8 cellular contexts compared by ENCODE assay signal in genomic region chr9:113875917-113876805, GRCh38. TPM values are rescaled to one million over a fixed set of nuclear protein-coding genes. Genes with fewer than 3 reads are reported as not detected.
A peak's percentile ranks its signal among the peaks of the same experiment; 100 is the strongest.
DNase-seq lines count a peak whose midpoint lies in the region; ATAC-seq and TF ChIP-seq lines count a peak whose summit lies in the region.

A gene with protein sequence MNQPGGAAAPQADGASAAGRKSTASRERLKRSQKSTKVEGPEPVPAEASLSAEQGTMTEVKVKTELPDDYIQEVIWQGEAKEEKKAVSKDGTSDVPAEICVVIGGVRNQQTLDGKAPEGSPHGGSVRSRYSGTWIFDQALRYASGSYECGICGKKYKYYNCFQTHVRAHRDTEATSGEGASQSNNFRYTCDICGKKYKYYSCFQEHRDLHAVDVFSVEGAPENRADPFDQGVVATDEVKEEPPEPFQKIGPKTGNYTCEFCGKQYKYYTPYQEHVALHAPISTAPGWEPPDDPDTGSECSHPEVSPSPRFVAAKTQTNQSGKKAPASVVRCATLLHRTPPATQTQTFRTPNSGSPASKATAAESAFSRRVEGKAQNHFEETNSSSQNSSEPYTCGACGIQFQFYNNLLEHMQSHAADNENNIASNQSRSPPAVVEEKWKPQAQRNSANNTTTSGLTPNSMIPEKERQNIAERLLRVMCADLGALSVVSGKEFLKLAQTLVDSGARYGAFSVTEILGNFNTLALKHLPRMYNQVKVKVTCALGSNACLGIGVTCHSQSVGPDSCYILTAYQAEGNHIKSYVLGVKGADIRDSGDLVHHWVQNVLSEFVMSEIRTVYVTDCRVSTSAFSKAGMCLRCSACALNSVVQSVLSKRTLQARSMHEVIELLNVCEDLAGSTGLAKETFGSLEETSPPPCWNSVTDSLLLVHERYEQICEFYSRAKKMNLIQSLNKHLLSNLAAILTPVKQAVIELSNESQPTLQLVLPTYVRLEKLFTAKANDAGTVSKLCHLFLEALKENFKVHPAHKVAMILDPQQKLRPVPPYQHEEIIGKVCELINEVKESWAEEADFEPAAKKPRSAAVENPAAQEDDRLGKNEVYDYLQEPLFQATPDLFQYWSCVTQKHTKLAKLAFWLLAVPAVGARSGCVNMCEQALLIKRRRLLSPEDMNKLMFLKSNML (plus strand): TSS chr9:113876309. CDS start chr9:113876381, 72 bp downstream.

- H3K9me3 Mint-ChIP-seq in CD8-positive, alpha-beta memory T cell, result no peaks in the 10 kb centered on the region
- no peaks in the 10 kb centered on the region for H3K9me3 Mint-ChIP-seq in immature natural killer cell

- TF ChIP-seq POLR2A in Peyer's patch (IDR thresholded peaks at IDR 0.05) (no peak), breast epithelium (IDR thresholded peaks at IDR 0.05) (no peak)

- no peaks in the 10 kb centered on the region for H3K9me3 ChIP-seq in CD8-positive, alpha-beta memory T cell (ENCODE audit: low read length)
- H3K9me3 ChIP-seq in Peyer's patch (no peaks in the 10 kb centered on the region), breast epithelium (no peaks in the 10 kb centered on the region)

- H3K4me1 ChIP-seq in CD8-positive, alpha-beta memory T cell (ENCODE audit: insufficient read depth, low read length), result no peaks in the 10 kb centered on the region
- H3K4me1 ChIP-seq in Peyer's patch, result no peaks in the 10 kb centered on the region
- H3K4me1 ChIP-seq in breast epithelium, result peaks cover 0 to 3% of the 10 kb centered on the region in 2 donors

- peaks cover 6 to 16% (median 9%) of the 10 kb centered on the region in 3 donors for H3K4me1 Mint-ChIP-seq in CD8-positive, alpha-beta memory T cell
- peaks cover 11 to 27% of the 10 kb centered on the region in 2 donors for H3K4me1 Mint-ChIP-seq in immature natural killer cell

- POLR2A ChIA-PET in CD8-positive, alpha-beta memory T cell (lab: Charles Lee), result no interaction called here

- CTCF ChIA-PET in CD8-positive, alpha-beta memory T cell (lab: Charles Lee), result interaction anchor here (0.7 to 1.4 kb wide), 2 partner anchors 9 to 262 kb away, joined by 3 to 5 read pairs; no protein-coding TSS in a partner anchor

- H3K36me3 Mint-ChIP-seq in CD8-positive, alpha-beta memory T cell, result peaks cover 0 to 2% (median 0%) of the 10 kb centered on the region in 3 donors
- H3K36me3 Mint-ChIP-seq in immature natural killer cell, result no peaks in the 10 kb centered on the region

- peak in 1 of 5 donors; percentile 1 for DNase-seq in CD8-positive, alpha-beta memory T cell
- peak; percentile 78 for DNase-seq in GM20000 (ENCODE audit: low spot score)
- DNase-seq in Peyer's patch, result peak in 2 of 3 donors; percentile 53
- no peak for DNase-seq in breast epithelium (ENCODE audit: low spot score in 2 of 2)
- DNase-seq in immature natural killer cell, result peak; percentile 19 to 36 (median 30)
- no peak for DNase-seq in midbrain (lab: John Stamatoyannopoulos, UW)

- TF ChIP-seq CTCF in GM20000 (IDR thresholded peaks at IDR 0.05; ENCODE audit: extremely low read depth, missing control alignments) (no peak), Peyer's patch (IDR thresholded peaks at IDR 0.05) (no peak), breast epithelium (IDR thresholded peaks at IDR 0.05) (no peak)

- no peak within 1 kb of the TSS for H3K27ac ChIP-seq in CD8-positive, alpha-beta memory T cell (ENCODE audit: low read depth, low read length)
- peak within 1 kb of the TSS in 3 of 4 donors; percentile 63 to 78 (median 72) for H3K27ac ChIP-seq in Peyer's patch
- peak within 1 kb of the TSS; percentile 83 to 91 for H3K27ac ChIP-seq in breast epithelium
- peak within 1 kb of the TSS; percentile 37 to 93 (median 84) for H3K27ac ChIP-seq in skin epidermis

- no peak for ATAC-seq in HG02571 (IDR thresholded peaks at IDR 0.05; ENCODE audit: unreplicated experiment)

- H3K27ac Mint-ChIP-seq in CD8-positive, alpha-beta memory T cell, result peak within 1 kb of the TSS in 5 of 8 donors; percentile 26 to 86 (median 82)
- peak within 1 kb of the TSS in 5 of 6 donors; percentile 77 to 93 (median 83) for H3K27ac Mint-ChIP-seq in immature natural killer cell

- intact Hi-C loops in breast epithelium (cut with DNase I; ENCODE audit: low total_unique reads), result loop anchor here (2.0 kb wide), 1 partner anchor 195 kb away; no protein-coding TSS in a partner anchor

- peak within 1 kb of the TSS; percentile 39 for H3K4me3 ChIP-seq in CD8-positive, alpha-beta memory T cell (ENCODE audit: low read length)
- H3K4me3 ChIP-seq in Peyer's patch (peak within 1 kb of the TSS; percentile 63 to 98 (median 82)), breast epithelium (peak within 1 kb of the TSS; percentile 95 to 100 (median 96)), skin epidermis (peak within 1 kb of the TSS; percentile 67 to 95 (median 87))

- H3K27me3 Mint-ChIP-seq in CD8-positive, alpha-beta memory T cell, result peaks cover 9 to 33% of the 10 kb centered on the region in 2 donors
- H3K27me3 Mint-ChIP-seq in immature natural killer cell (ENCODE audit: low read depth in 3 of 3), result peaks cover 0 to 2% (median 1%) of the 10 kb centered on the region in 3 donors

- H3K27me3 ChIP-seq in CD8-positive, alpha-beta memory T cell (ENCODE audit: insufficient read depth, low read length, poor library complexity, severe bottlenecking), result no peaks in the 10 kb centered on the region
- no peaks in the 10 kb centered on the region for H3K27me3 ChIP-seq in Peyer's patch
- no peaks in the 10 kb centered on the region for H3K27me3 ChIP-seq in breast epithelium

- H3K4me3 Mint-ChIP-seq in CD8-positive, alpha-beta memory T cell, result peak within 1 kb of the TSS; percentile 90 to 95 (median 92)
- peak within 1 kb of the TSS; percentile 94 to 100 (median 95) for H3K4me3 Mint-ChIP-seq in immature natural killer cell

- H3K36me3 ChIP-seq in CD8-positive, alpha-beta memory T cell (ENCODE audit: insufficient read depth, low read length), result no peaks in the 10 kb centered on the region
- H3K36me3 ChIP-seq in Peyer's patch, result no peaks in the 10 kb centered on the region
- H3K36me3 ChIP-seq in breast epithelium, result no peaks in the 10 kb centered on the region

RNA-seq across cellular contexts. Expression of the gene that starts here (rescaled TPM):
- under 1 TPM; 0.55 to 0.57 TPM for total RNA-seq in CD8-positive, alpha-beta memory T cell
- 1.2 TPM for polyA plus RNA-seq in CD8-positive, alpha-beta memory T cell
- total RNA-seq in Peyer's patch (10 to 100 TPM in 1 of 4 donors, 1 to 10 TPM in 3; 2.8 to 26.4 (median 4.1) TPM), breast epithelium (10 to 100 TPM in 2 of 3 donors, 1 to 10 TPM in 1; 4.6 to 11.8 (median 10.4) TPM)
- 1 to 10 TPM; 1.4 to 4.1 (median 3.9) TPM for polyA plus RNA-seq in immature natural killer cell

Comparison
In these comparisons a context has a peak if more than half of its experiments do, and no peak if none do; other contexts are left out.
1. DNase-seq: peak in GM20000 (single experiment), Peyer's patch (2 of 3) and immature natural killer cell (3 of 3); none in breast epithelium (0 of 2) and midbrain (single experiment).
2. H3K4me3 ChIP-seq: peak in every context shown above with its lines; median percentile 96 in breast epithelium; 87 in skin epidermis; 82 in Peyer's patch; 39 in CD8-positive, alpha-beta memory T cell.